ENCODE assay signal across 21 cellular contexts in genomic region chrY:14248878-14249576, GRCh38.
A peak's percentile ranks its signal among the peaks of the same experiment; 100 is the strongest.
DNase-seq lines count a peak whose midpoint lies in the region; ATAC-seq and TF ChIP-seq lines count a peak whose summit lies in the region.
"Had no signal": no experiment of that assay in that cellular context is flagged by ENCODE, and none has a peak within 500 bp of the region (broad histone marks: within the 10 kb centered on the region; RNA-seq: fewer than 3 reads in every experiment).

No MANE protein-coding gene starts in this region.

- H3K27me3 Mint-ChIP-seq in effector memory CD8-positive, alpha-beta T cell: no peaks in the 10 kb centered on the region
- no peaks in the 10 kb centered on the region for H3K27me3 Mint-ChIP-seq in activated naive CD8-positive, alpha-beta T cell treated with anti-CD3 and anti-CD28 coated beads, Interleukin-2, amount 50 U/mL, for 24 hours
- H3K27me3 Mint-ChIP-seq: CD4-positive, alpha-beta memory T cell; IgD-negative memory B cell had no signal

- intact Hi-C loops in upper lobe of right lung (cut with DNase I): no loop called here

- no peaks in the 10 kb centered on the region for H3K79me2 ChIP-seq in DND-41 (ENCODE audit: insufficient read depth, low read length)

- DNase-seq in DND-41: no peak
- DNase-seq in effector memory CD8-positive, alpha-beta T cell: no peak
- no peak for DNase-seq in activated naive CD8-positive, alpha-beta T cell treated with anti-CD3 and anti-CD28 coated beads, Interleukin-2, amount 50 U/mL, for 24 hours
- no peak for DNase-seq in upper lobe of right lung
- DNase-seq in NCI-H2107 treated with DMSO at 0.1 percent for 48 hours (lab: John Stamatoyannopoulos, UW; ENCODE audit: unreplicated experiment): no peak
- DNase-seq: Calu3; CD4-positive, alpha-beta memory T cell; DMS79; H7; HFFc6; MM.1S; NCI-H1092; NCI-H2081; NCI-H748 treated with DMSO at 0.1 percent for 48 hours; NK-92 treated with Interleukin-12 subunit alpha and Interleukin-12 subunit beta, amount 100 ng/mL, for 24 hours; Peyer's patch; SW 1271 had no signal

- ATAC-seq in DND-41 (ENCODE audit: insufficient read depth, low read depth): peak; percentile 57
- ATAC-seq in GM21423 (IDR thresholded peaks at IDR 0.05; ENCODE audit: unreplicated experiment): peak; percentile 69
- peak; percentile 82 for ATAC-seq in HG02798 (IDR thresholded peaks at IDR 0.05; ENCODE audit: poor library complexity, unreplicated experiment)
- peak; percentile 46 for ATAC-seq in effector memory CD8-positive, alpha-beta T cell (replicated peaks)
- ATAC-seq in activated naive CD8-positive, alpha-beta T cell treated with anti-CD3 and anti-CD28 coated beads, Interleukin-2, amount 50 U/mL, for 24 hours: no peak
- no peak for ATAC-seq in upper lobe of right lung

- H4K20me1 ChIP-seq in DND-41 (ENCODE audit: insufficient read depth, low read length): no peaks in the 10 kb centered on the region

- H3K4me1 ChIP-seq in DND-41 (ENCODE audit: insufficient read depth, low read length): peaks cover 18% of the 10 kb centered on the region
- H3K4me1 ChIP-seq in upper lobe of right lung: no peaks in the 10 kb centered on the region
- H3K4me1 ChIP-seq: Peyer's patch, SJSA1 had no signal

- TF ChIP-seq CTCF in DND-41 (IDR thresholded peaks at IDR 0.05; ENCODE audit: borderline replicate concordance, extremely low read depth, low read length, poor library complexity, severe bottlenecking) (no peak), upper lobe of right lung (IDR thresholded peaks at IDR 0.05) (no peak)

- no peak overlapping the region for H3K27ac Mint-ChIP-seq in effector memory CD8-positive, alpha-beta T cell
- no peak overlapping the region for H3K27ac Mint-ChIP-seq in activated naive CD8-positive, alpha-beta T cell treated with anti-CD3 and anti-CD28 coated beads, Interleukin-2, amount 50 U/mL, for 24 hours
- H3K27ac Mint-ChIP-seq: CD4-positive, alpha-beta memory T cell; HFFc6; IgD-negative memory B cell had no signal

- H3K36me3 ChIP-seq in DND-41 (ENCODE audit: insufficient read depth, low read length) (no peaks in the 10 kb centered on the region), upper lobe of right lung (no peaks in the 10 kb centered on the region)
- H3K36me3 ChIP-seq: Peyer's patch, SJSA1 had no signal

- H3K4me3 ChIP-seq in DND-41 (ENCODE audit: low read depth in 1 of 2, low read length in 2 of 2): no peak overlapping the region
- H3K4me3 ChIP-seq in upper lobe of right lung: no peak overlapping the region
- H3K4me3 ChIP-seq: Peyer's patch, SJSA1 had no signal

- H3K4me1 Mint-ChIP-seq in effector memory CD8-positive, alpha-beta T cell (ENCODE audit: low read depth in 2 of 2): peaks cover 0 to 11% of the 10 kb centered on the region in 2 donors
- H3K4me1 Mint-ChIP-seq in activated naive CD8-positive, alpha-beta T cell treated with anti-CD3 and anti-CD28 coated beads, Interleukin-2, amount 50 U/mL, for 24 hours: no peaks in the 10 kb centered on the region
- H3K4me1 Mint-ChIP-seq: IgD-negative memory B cell had no signal

- H3K27me3 ChIP-seq in DND-41 (ENCODE audit: insufficient read depth, low read length, poor library complexity) (no peaks in the 10 kb centered on the region), upper lobe of right lung (no peaks in the 10 kb centered on the region)
- H3K27me3 ChIP-seq: Peyer's patch, SJSA1 had no signal

- H3K9ac ChIP-seq in DND-41 (ENCODE audit: low read depth, low read length): no peak overlapping the region

- H3K4me3 Mint-ChIP-seq in effector memory CD8-positive, alpha-beta T cell: no peak overlapping the region
- H3K4me3 Mint-ChIP-seq in activated naive CD8-positive, alpha-beta T cell treated with anti-CD3 and anti-CD28 coated beads, Interleukin-2, amount 50 U/mL, for 24 hours: no peak overlapping the region
- H3K4me3 Mint-ChIP-seq: CD4-positive, alpha-beta memory T cell; HFFc6; IgD-negative memory B cell had no signal

- no peaks in the 10 kb centered on the region for H3K36me3 Mint-ChIP-seq in effector memory CD8-positive, alpha-beta T cell (ENCODE audit: insufficient read depth)
- H3K36me3 Mint-ChIP-seq in activated naive CD8-positive, alpha-beta T cell treated with anti-CD3 and anti-CD28 coated beads, Interleukin-2, amount 50 U/mL, for 24 hours (ENCODE audit: low read depth): no peaks in the 10 kb centered on the region
- H3K36me3 Mint-ChIP-seq: CD4-positive, alpha-beta memory T cell; IgD-negative memory B cell had no signal

- H3K27ac ChIP-seq in DND-41 (ENCODE audit: low read length) (peak overlapping the region; percentile 49), upper lobe of right lung (no peak overlapping the region)
- H3K27ac ChIP-seq: Peyer's patch, SJSA1 had no signal

- H3K9me3 Mint-ChIP-seq in effector memory CD8-positive, alpha-beta T cell: no peaks in the 10 kb centered on the region
- H3K9me3 Mint-ChIP-seq in activated naive CD8-positive, alpha-beta T cell treated with anti-CD3 and anti-CD28 coated beads, Interleukin-2, amount 50 U/mL, for 24 hours: no peaks in the 10 kb centered on the region
- H3K9me3 Mint-ChIP-seq: CD4-positive, alpha-beta memory T cell; HFFc6; IgD-negative memory B cell had no signal

- no peak overlapping the region for H3K4me2 ChIP-seq in DND-41 (ENCODE audit: insufficient read depth, low read length)

- H2AFZ ChIP-seq in DND-41 (ENCODE audit: low read depth, low read length): no peak overlapping the region

- H3K9me3 ChIP-seq in DND-41 (ENCODE audit: insufficient read depth, low read length, severe bottlenecking) (no peaks in the 10 kb centered on the region), upper lobe of right lung (no peaks in the 10 kb centered on the region)
- H3K9me3 ChIP-seq: Peyer's patch, SJSA1 had no signal

Comparison
In these comparisons a context has a peak if more than half of its experiments do, and no peak if none do; other contexts are left out.
1. ATAC-seq: peak in DND-41 (single experiment), GM21423 (single experiment), HG02798 (single experiment) and effector memory CD8-positive, alpha-beta T cell (single experiment); none in activated naive CD8-positive, alpha-beta T cell treated with anti-CD3 and anti-CD28 coated beads, Interleukin-2, amount 50 U/mL, for 24 hours (single experiment) and upper lobe of right lung (single experiment).